8 cellular contexts compared by ENCODE assay signal in the genomic region with DNA sequence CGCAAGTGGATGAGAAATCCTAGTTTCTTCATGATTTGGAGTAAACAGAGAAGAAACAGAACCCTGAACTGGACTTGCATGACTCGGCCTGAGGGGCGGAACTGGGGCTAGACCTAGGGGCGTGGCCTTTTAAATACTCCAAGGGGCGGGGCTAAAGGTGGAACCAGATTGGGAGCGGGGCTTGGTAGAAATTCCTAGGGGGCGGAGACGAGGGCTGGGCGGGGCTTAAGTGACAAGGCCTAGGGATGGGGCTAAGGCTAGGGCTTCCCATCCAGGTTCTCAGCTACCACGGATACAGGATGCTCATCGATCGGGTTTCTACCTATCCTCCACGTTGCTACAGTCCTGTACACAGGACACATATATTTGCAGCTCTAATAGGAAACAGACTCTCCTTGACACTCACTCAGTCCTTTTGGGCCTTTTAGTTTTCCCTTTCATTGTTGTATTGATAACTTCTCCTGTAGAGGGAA. TPM values are rescaled to one million over a fixed set of nuclear protein-coding genes. Genes with fewer than 3 reads are reported as not detected.
DNase-seq lines count a peak whose midpoint lies in the region; ATAC-seq and TF ChIP-seq lines count a peak whose summit lies in the region.

No MANE protein-coding gene starts in this region.

- peaks cover 4% of the 10 kb centered on the region for H3K36me3 ChIP-seq in effector memory CD4-positive, alpha-beta T cell (ENCODE audit: control insufficient read depth, insufficient read depth, low read length)

- no peaks in the 10 kb centered on the region for H3K27me3 ChIP-seq in effector memory CD4-positive, alpha-beta T cell (replicated peaks; ENCODE audit: control insufficient read depth, insufficient read depth, low read length, poor library complexity, severe bottlenecking)

- ATAC-seq in HG02870 (IDR thresholded peaks at IDR 0.05; ENCODE audit: unreplicated experiment) (peak; percentile 38), memory B cell (ENCODE audit: low read depth) (peak; percentile 58)

- H3K9me3 ChIP-seq in effector memory CD4-positive, alpha-beta T cell (ENCODE audit: control insufficient read depth, low read length): no peaks in the 10 kb centered on the region

- H3K4me1 ChIP-seq in effector memory CD4-positive, alpha-beta T cell (ENCODE audit: control insufficient read depth, insufficient read depth, low read length, poor library complexity, severe bottlenecking): peaks cover 6% of the 10 kb centered on the region

- DNase-seq in A172 (ENCODE audit: low spot score) (peak; percentile 90), GM13977 (ENCODE audit: low spot score) (peak; percentile 77), NCI-H1436 treated with DMSO at 0.1 percent for 48 hours (lab: John Stamatoyannopoulos, UW) (peak; percentile 79), memory B cell (ENCODE audit: low spot score in 2 of 2) (no peak)
- DNase-seq in effector memory CD4-positive, alpha-beta T cell: peak in 2 of 3 donors; percentile 78 to 80

- peak overlapping the region; percentile 94 for H3K27ac ChIP-seq in effector memory CD4-positive, alpha-beta T cell (ENCODE audit: insufficient read depth, low read length, poor library complexity, severe bottlenecking)

- no peak for TF ChIP-seq CTCF in GM13977 (IDR thresholded peaks at IDR 0.05; ENCODE audit: extremely low read depth, insufficient read depth, missing control alignments)

- H3K4me3 Mint-ChIP-seq in T-helper 1 cell treated with Interleukin-12 subunit alpha and Interleukin-12 subunit beta and Interleukin-4 antibody, amounts not matched to agents 30 μg/mL and 1 μg/mL, for 36 hours: peak overlapping the region; percentile 90
- peak overlapping the region; percentile 93 for H3K4me3 Mint-ChIP-seq in memory B cell
- peak overlapping the region; percentile 97 for H3K4me3 Mint-ChIP-seq in stimulated activated naive CD8-positive, alpha-beta T cell treated with anti-CD3 and anti-CD28 coated beads, Interleukin-15, Interleukin-2, amounts not matched to agents 100 ng/mL and 50 ng/mL, for 24 hours

- H3K4me3 ChIP-seq in effector memory CD4-positive, alpha-beta T cell (ENCODE audit: insufficient read depth, low read depth, low read length, poor library complexity, severe bottlenecking): peak overlapping the region; percentile 100

- peaks cover 7% of the 10 kb centered on the region for H3K36me3 Mint-ChIP-seq in T-helper 1 cell treated with Interleukin-12 subunit alpha and Interleukin-12 subunit beta and Interleukin-4 antibody, amounts not matched to agents 30 μg/mL and 1 μg/mL, for 36 hours (ENCODE audit: low read depth)
- peaks cover 12% of the 10 kb centered on the region for H3K36me3 Mint-ChIP-seq in memory B cell
- peaks cover 10% of the 10 kb centered on the region for H3K36me3 Mint-ChIP-seq in stimulated activated naive CD8-positive, alpha-beta T cell treated with anti-CD3 and anti-CD28 coated beads, Interleukin-15, Interleukin-2, amounts not matched to agents 100 ng/mL and 50 ng/mL, for 24 hours (ENCODE audit: low read depth)

- no peaks in the 10 kb centered on the region for H3K27me3 Mint-ChIP-seq in T-helper 1 cell treated with Interleukin-12 subunit alpha and Interleukin-12 subunit beta and Interleukin-4 antibody, amounts not matched to agents 30 μg/mL and 1 μg/mL, for 36 hours (ENCODE audit: low read depth)
- no peaks in the 10 kb centered on the region for H3K27me3 Mint-ChIP-seq in memory B cell
- H3K27me3 Mint-ChIP-seq in stimulated activated naive CD8-positive, alpha-beta T cell treated with anti-CD3 and anti-CD28 coated beads, Interleukin-15, Interleukin-2, amounts not matched to agents 100 ng/mL and 50 ng/mL, for 24 hours: no peaks in the 10 kb centered on the region

- H3K9me3 Mint-ChIP-seq in T-helper 1 cell treated with Interleukin-12 subunit alpha and Interleukin-12 subunit beta and Interleukin-4 antibody, amounts not matched to agents 30 μg/mL and 1 μg/mL, for 36 hours: peaks cover 35% of the 10 kb centered on the region
- H3K9me3 Mint-ChIP-seq in memory B cell: peaks cover 9% of the 10 kb centered on the region
- peaks cover 13% of the 10 kb centered on the region for H3K9me3 Mint-ChIP-seq in stimulated activated naive CD8-positive, alpha-beta T cell treated with anti-CD3 and anti-CD28 coated beads, Interleukin-15, Interleukin-2, amounts not matched to agents 100 ng/mL and 50 ng/mL, for 24 hours

- in situ Hi-C loops in GM13977 (cut with MboI; ENCODE audit: low pct_unique_long_range_greater_than_20kb, low sequenced_read_pairs, unreplicated experiment): loop anchor here (25.0 kb wide), 1 partner anchor 477 kb away; no protein-coding TSS in a partner anchor

- H3K4me1 Mint-ChIP-seq in T-helper 1 cell treated with Interleukin-12 subunit alpha and Interleukin-12 subunit beta and Interleukin-4 antibody, amounts not matched to agents 30 μg/mL and 1 μg/mL, for 36 hours (ENCODE audit: low read depth): peaks cover 19% of the 10 kb centered on the region
- peaks cover 9% of the 10 kb centered on the region for H3K4me1 Mint-ChIP-seq in memory B cell
- H3K4me1 Mint-ChIP-seq in stimulated activated naive CD8-positive, alpha-beta T cell treated with anti-CD3 and anti-CD28 coated beads, Interleukin-15, Interleukin-2, amounts not matched to agents 100 ng/mL and 50 ng/mL, for 24 hours (ENCODE audit: low read depth): peaks cover 20% of the 10 kb centered on the region

- H3K27ac Mint-ChIP-seq in T-helper 1 cell treated with Interleukin-12 subunit alpha and Interleukin-12 subunit beta and Interleukin-4 antibody, amounts not matched to agents 30 μg/mL and 1 μg/mL, for 36 hours: peak overlapping the region; percentile 95
- peak overlapping the region; percentile 96 for H3K27ac Mint-ChIP-seq in memory B cell
- H3K27ac Mint-ChIP-seq in stimulated activated naive CD8-positive, alpha-beta T cell treated with anti-CD3 and anti-CD28 coated beads, Interleukin-15, Interleukin-2, amounts not matched to agents 100 ng/mL and 50 ng/mL, for 24 hours: peak overlapping the region; percentile 98

RNA-seq across cellular contexts. Expression of gene ZNF699, which starts 0.4 kb away (rescaled TPM):
- total RNA-seq in A172 (2014; rRNA removed; shearing (Covaris generic)): 8.9 and 13.8 TPM in 2 replicates

RNA-seq across cellular contexts. Expression of gene ZNF559, which starts 14.0 kb away (rescaled TPM):
- 16.8 and 19.8 TPM in 2 replicates for total RNA-seq in A172 (2014; rRNA removed; shearing (Covaris generic))

RNA-seq across cellular contexts. Expression of gene ZNF177, which starts 52.8 kb away (rescaled TPM):
- total RNA-seq in A172 (2014; rRNA removed; shearing (Covaris generic)): 3.3 and 14.8 TPM in 2 replicates

RNA-seq across cellular contexts. Expression of gene OR7E24, which starts 59.3 kb away (rescaled TPM):
- not detected in 2 replicates for total RNA-seq in A172 (2014; rRNA removed; shearing (Covaris generic))

Comparison
In these comparisons a context has a peak if more than half of its experiments do, and no peak if none do; other contexts are left out.
1. DNase-seq: peak in A172 (single experiment), GM13977 (single experiment), NCI-H1436 treated with DMSO at 0.1 percent for 48 hours (single experiment) and effector memory CD4-positive, alpha-beta T cell (2 of 3); none in memory B cell (0 of 2).
2. Peak in every context shown above with its lines, with median percentiles within 50 percentile points of each other: H3K27ac Mint-ChIP-seq and H3K4me3 Mint-ChIP-seq.